9 cellular contexts compared by ENCODE assay signal in the genomic region with DNA sequence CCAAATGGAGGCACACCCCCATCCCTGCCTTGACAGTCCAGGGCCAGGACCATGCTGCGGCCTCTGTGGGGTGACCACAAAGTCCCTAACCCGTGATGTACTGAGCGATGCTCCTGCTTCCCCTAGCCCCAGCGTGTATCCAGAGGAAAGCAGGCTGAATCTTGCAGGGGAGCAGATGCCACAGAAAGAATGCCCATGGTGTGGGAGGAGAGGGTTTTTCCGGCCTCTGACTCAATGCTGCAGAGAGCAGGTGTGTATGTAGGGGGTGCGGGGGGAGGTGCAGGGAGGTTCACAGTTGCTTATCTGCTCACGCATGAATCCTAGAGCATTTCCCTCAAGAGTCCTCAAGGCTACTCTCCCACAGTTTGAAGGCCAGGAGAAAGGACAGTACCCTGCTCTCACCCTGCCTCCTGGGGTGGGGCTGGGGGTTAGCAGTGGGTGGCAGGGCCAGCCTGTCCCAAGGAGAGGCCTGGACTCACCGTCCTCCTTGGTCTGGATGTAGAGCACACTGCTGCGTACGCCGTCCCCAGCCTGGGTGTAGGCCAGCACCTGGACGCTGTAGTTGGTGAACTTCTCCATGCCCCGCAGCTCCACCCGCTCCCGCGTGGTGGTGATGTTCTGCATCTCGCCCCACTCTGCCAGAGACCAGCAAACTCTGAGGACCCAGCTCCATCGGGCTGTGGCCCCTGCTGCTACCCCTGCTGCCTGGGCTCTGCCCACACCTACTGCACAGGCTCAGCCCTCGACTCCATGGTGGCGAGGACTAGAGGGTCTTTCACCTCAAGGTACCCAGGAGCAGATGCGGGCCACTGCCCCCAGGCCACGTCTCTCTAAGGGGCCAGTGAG.
DNase-seq lines count a peak whose midpoint lies in the region; ATAC-seq and TF ChIP-seq lines count a peak whose summit lies in the region.
"Had no signal": no experiment of that assay in that cellular context is flagged by ENCODE, and none has a peak within 500 bp of the region (broad histone marks: within the 10 kb centered on the region; RNA-seq: fewer than 3 reads in every experiment).

No MANE protein-coding gene starts in this region.

- DNase-seq in DMS153 (lab: John Stamatoyannopoulos, UW) (peak; percentile 49), NCI-H69 (lab: John Stamatoyannopoulos, UW) (peak; percentile 83), islet precursor cell (peak; percentile 32), CD1c-positive myeloid dendritic cell (ENCODE audit: extremely low spot score) (no peak), NCI-H748 treated with DMSO at 0.1 percent for 48 hours (lab: John Stamatoyannopoulos, UW) (no peak)
- DNase-seq: right cardiac atrium had no signal

- ATAC-seq in HG03135 (IDR thresholded peaks at IDR 0.05; ENCODE audit: unreplicated experiment) (no peak), GM18519 (IDR thresholded peaks at IDR 0.05; ENCODE audit: low FRiP score, unreplicated experiment) (no peak)

- peak; percentile 28 for TF ChIP-seq POLR2A in GM19193 (IDR thresholded peaks at IDR 0.05; ENCODE audit: extremely low read depth, insufficient read depth, insufficient read length)

Comparison
In these comparisons a context has a peak if more than half of its experiments do, and no peak if none do; other contexts are left out.
1. DNase-seq: peak in DMS153 (single experiment), NCI-H69 (single experiment) and islet precursor cell (single experiment); none in CD1c-positive myeloid dendritic cell (single experiment) and NCI-H748 treated with DMSO at 0.1 percent for 48 hours (single experiment).